Comparison of ENCODE assay signal across 20 cellular contexts in genomic region chr20:59443558-59443957, GRCh38.
A peak's percentile ranks its signal among the peaks of the same experiment; 100 is the strongest.
DNase-seq lines count a peak whose midpoint lies in the region; ATAC-seq lines count a peak whose summit lies in the region.
"Had no signal": no experiment of that assay in that cellular context is flagged by ENCODE, and none has a peak within 500 bp of the region (broad histone marks: within the 10 kb centered on the region; RNA-seq: fewer than 3 reads in every experiment).

No MANE protein-coding gene starts in this region.

- H3K4me1 ChIP-seq in adipocyte (ENCODE audit: control insufficient read depth, insufficient read depth, low read length), result no peaks in the 10 kb centered on the region

- H3K36me3 ChIP-seq in SK-N-MC (ENCODE audit: insufficient read depth, low read length) (no peaks in the 10 kb centered on the region), adipocyte (ENCODE audit: control insufficient read depth, insufficient read depth, low read length, severe bottlenecking) (no peaks in the 10 kb centered on the region)
- H3K36me3 ChIP-seq: BE2C, BLaER1 had no signal

- no peaks in the 10 kb centered on the region for H3K9me3 ChIP-seq in SK-N-MC (ENCODE audit: low read depth, low read length)
- H3K9me3 ChIP-seq in adipocyte (ENCODE audit: control insufficient read depth, low read length), result no peaks in the 10 kb centered on the region
- H3K9me3 ChIP-seq: BE2C, BLaER1 had no signal

- DNase-seq in activated effector memory CD4-positive, alpha-beta T cell treated with anti-CD3 and anti-CD28 coated beads, Interleukin-2, amount 50 U/mL, for 16 hours, result peak; percentile 25
- DNase-seq in activated effector memory CD4-positive, alpha-beta T cell treated with Interleukin-2 at 50 U/mL for 16 hours, result no peak
- DNase-seq in SK-N-MC (ENCODE audit: low read depth, low spot score) (peak; percentile 53), adipocyte (ENCODE audit: low read depth) (peak; percentile 47), NCI-H2196 treated with DMSO at 0.1 percent for 48 hours (lab: John Stamatoyannopoulos, UW; ENCODE audit: unreplicated experiment) (no peak)
- DNase-seq: 8988T; ACHN; BE2C; CD4-positive, alpha-beta memory T cell; CD4-positive, CD25-positive, alpha-beta regulatory T cell; CD8-positive, alpha-beta memory T cell; COR-L47; DMS 273 treated with DMSO at 0.1 percent for 48 hours; DMS153; DMS53; DMS79; DND-41; GF-D8 had no signal

- H3K27ac ChIP-seq in SK-N-MC, result peak overlapping the region; percentile 65; the same call in 1 of the 2 replicates
- H3K27ac ChIP-seq: BLaER1 had no signal

- H3K9ac ChIP-seq in SK-N-MC (ENCODE audit: insufficient read length) (no peak overlapping the region), adipocyte (ENCODE audit: low read length) (no peak overlapping the region)
- H3K9ac ChIP-seq: BLaER1 had no signal

- peaks cover 54% of the 10 kb centered on the region for H3K27me3 ChIP-seq in adipocyte (replicated peaks; ENCODE audit: control insufficient read depth, insufficient read depth, low read length)
- H3K27me3 ChIP-seq: BE2C, BLaER1 had no signal

- H3K4me3 ChIP-seq in SK-N-MC, result peak overlapping the region; percentile 72
- H3K4me3 ChIP-seq in adipocyte (ENCODE audit: low read length), result no peak overlapping the region
- H3K4me3 ChIP-seq: BLaER1 had no signal

- no peak for ATAC-seq in GM18909 (IDR thresholded peaks at IDR 0.05; ENCODE audit: poor library complexity, unreplicated experiment)

Comparison
In these comparisons a context has a peak if more than half of its experiments do, and no peak if none do; other contexts are left out.
1. DNase-seq: peak in activated effector memory CD4-positive, alpha-beta T cell treated with anti-CD3 and anti-CD28 coated beads, Interleukin-2, amount 50 U/mL, for 16 hours (single experiment), SK-N-MC (single experiment) and adipocyte (single experiment); none in activated effector memory CD4-positive, alpha-beta T cell treated with Interleukin-2 at 50 U/mL for 16 hours (single experiment) and NCI-H2196 treated with DMSO at 0.1 percent for 48 hours (single experiment).